14 cellular contexts compared by ENCODE assay signal in genomic region chr6:155264704-155265320, GRCh38. TPM values are rescaled to one million over a fixed set of nuclear protein-coding genes. Genes with fewer than 3 reads are reported as not detected.
A peak's percentile ranks its signal among the peaks of the same experiment; 100 is the strongest.
DNase-seq lines count a peak whose midpoint lies in the region; FAIRE-seq and TF ChIP-seq lines count a peak whose summit lies in the region.
"Had no signal": no experiment of that assay in that cellular context is flagged by ENCODE, and none has a peak within 500 bp of the region (broad histone marks: within the 10 kb centered on the region; RNA-seq: fewer than 3 reads in every experiment).

No MANE protein-coding gene starts in this region.

- peaks cover 19% of the 10 kb centered on the region for H3K4me1 Mint-ChIP-seq in chondrocyte (ENCODE audit: low read depth)

- FAIRE-seq in kidney (lab: Jason Lieb, UNC), result no peak

- no peak overlapping the region for H3K9ac ChIP-seq in iPS-20b (ENCODE audit: low read depth, low read length)
- H3K9ac ChIP-seq in kidney (ENCODE audit: low read length in 2 of 2), result no peak overlapping the region

- H3K36me3 ChIP-seq in A673 (ENCODE audit: insufficient read depth, low read length, poor library complexity, severe bottlenecking), result peaks cover 8% of the 10 kb centered on the region
- H3K36me3 ChIP-seq in iPS-20b (ENCODE audit: insufficient read depth, low read depth, low read length), result peaks cover 49% of the 10 kb centered on the region
- H3K36me3 ChIP-seq in kidney (ENCODE audit: control insufficient read depth in 1 of 2, insufficient read depth in 2 of 2, low read length in 2 of 2), result peaks cover 5 to 7% of the 10 kb centered on the region in 2 donors
- peaks cover 0 to 8% (median 0%) of the 10 kb centered on the region in 3 donors for H3K36me3 ChIP-seq in Peyer's patch

- BruUV-seq in A673 (replicated peaks; lab: Mats Ljungman, UMichigan), result no TSS peak

- H3K9me3 Mint-ChIP-seq in chondrocyte (ENCODE audit: low read depth), result no peaks in the 10 kb centered on the region

- TF ChIP-seq POLR2A in Peyer's patch (IDR thresholded peaks at IDR 0.05), result no peak

- H3K4me3 ChIP-seq in A673 (ENCODE audit: low read depth, low read length, poor library complexity, severe bottlenecking) (no peak overlapping the region), iPS-20b (ENCODE audit: low read length) (no peak overlapping the region; the same call in 1 of the 2 replicates), kidney (ENCODE audit: low read length in 2 of 2) (no peak overlapping the region), Peyer's patch (no peak overlapping the region)

- H3K36me3 Mint-ChIP-seq in chondrocyte (ENCODE audit: low read depth), result peaks cover 9% of the 10 kb centered on the region

- H3K27me3 ChIP-seq in A673 (replicated peaks; ENCODE audit: insufficient read depth, low read depth, low read length, poor library complexity), result no peaks in the 10 kb centered on the region
- H3K27me3 ChIP-seq in iPS-20b (ENCODE audit: insufficient read depth, low read length), result no peaks in the 10 kb centered on the region
- no peaks in the 10 kb centered on the region for H3K27me3 ChIP-seq in Peyer's patch
- H3K27me3 ChIP-seq: neutrophil had no signal

- peak overlapping the region; percentile 80 for H3K27ac Mint-ChIP-seq in chondrocyte (ENCODE audit: unreplicated experiment)

- no peaks in the 10 kb centered on the region for H3K27me3 Mint-ChIP-seq in chondrocyte (ENCODE audit: low read depth)

- H3K4me1 ChIP-seq in A673 (ENCODE audit: insufficient read depth, low read length, poor library complexity, severe bottlenecking) (peaks cover 11% of the 10 kb centered on the region), iPS-20b (ENCODE audit: insufficient read depth, low read length) (peaks cover 25% of the 10 kb centered on the region), kidney (ENCODE audit: control insufficient read depth in 1 of 2, insufficient read depth in 1 of 2, low read depth in 1 of 2, low read length in 2 of 2) (no peaks in the 10 kb centered on the region), Peyer's patch (no peaks in the 10 kb centered on the region)

- H3K9me3 ChIP-seq in A673 (ENCODE audit: low read depth, low read length, poor library complexity, severe bottlenecking), result no peaks in the 10 kb centered on the region
- no peaks in the 10 kb centered on the region for H3K9me3 ChIP-seq in iPS-20b (ENCODE audit: insufficient read depth, low read depth, low read length)
- H3K9me3 ChIP-seq in kidney (ENCODE audit: control insufficient read depth in 1 of 2, low read length in 2 of 2), result no peaks in the 10 kb centered on the region
- H3K9me3 ChIP-seq in Peyer's patch, result no peaks in the 10 kb centered on the region
- H3K9me3 ChIP-seq: neutrophil had no signal

- peak; percentile 28 for DNase-seq in A673 (ENCODE audit: low spot score)
- peak; percentile 24 for DNase-seq in HCEC 1CT
- no peak for DNase-seq in chondrocyte (ENCODE audit: low spot score)
- DNase-seq in kidney, result no peak
- DNase-seq in Peyer's patch, result no peak
- DNase-seq in NOMO-1 (lab: John Stamatoyannopoulos, UW; ENCODE audit: unreplicated experiment in 2 of 2), result no peak
- no peak for DNase-seq in amniotic stem cell (lab: John Stamatoyannopoulos, UW)
- DNase-seq: activated naive CD4-positive, alpha-beta T cell treated with anti-CD3 and anti-CD28 coated beads, Interleukin-2, amount 50 U/mL, for 16 hours; DMS 273 treated with DMSO at 0.1 percent for 48 hours; mesendoderm had no signal

- no peak overlapping the region for H3K4me3 Mint-ChIP-seq in chondrocyte (ENCODE audit: unreplicated experiment)

- intact Hi-C loops in A673 (cut with micrococcal nuclease; ENCODE audit: unreplicated experiment), result no loop called here
- intact Hi-C loops in kidney (cut with DNase I), result no loop called here

- H3K27ac ChIP-seq in A673 (ENCODE audit: low read depth, low read length, poor library complexity, severe bottlenecking) (no peak overlapping the region), iPS-20b (ENCODE audit: low read length) (peak overlapping the region; percentile 30), kidney (ENCODE audit: low read depth in 2 of 2, low read length in 2 of 2) (no peak overlapping the region), Peyer's patch (peak overlapping the region in 1 of 4 donors; percentile 27)
- H3K27ac ChIP-seq: neutrophil had no signal

- POLR2A ChIA-PET in A673 (lab: Charles Lee; ENCODE audit: low non-redundant PET), result no interaction called here

- TF ChIP-seq CTCF in A673 (conservative IDR thresholded peaks at IDR 0.05; ENCODE audit: low read depth, low read length) (no peak), chondrocyte (IDR thresholded peaks at IDR 0.05) (no peak), kidney (IDR thresholded peaks at IDR 0.05; ENCODE audit: borderline replicate concordance, extremely low read depth, insufficient read depth) (no peak), Peyer's patch (IDR thresholded peaks at IDR 0.05) (no peak)

- CTCF ChIA-PET in A673 (lab: Charles Lee), result no interaction called here

RNA-seq across cellular contexts. Expression of gene CLDN20, which starts 1.0 kb away (rescaled TPM):
- not detected in 2 replicates for total RNA-seq in A673 (2021)
- total RNA-seq in chondrocyte, result not detected in 3 replicates
- total RNA-seq in kidney, result not detected
- 0.77 TPM for polyA plus RNA-seq in kidney (ENCODE audit: insufficient read depth, low read depth, low replicate concordance)
- total RNA-seq in Peyer's patch, result under 1 TPM in 1 of 4 donors, not detected in 3; 0.88 TPM
- total RNA-seq: cardiac septum, SK-MEL-5 had no signal

RNA-seq across cellular contexts. Expression of gene TFB1M, which starts 49.5 kb away (rescaled TPM):
- total RNA-seq in A673 (2021), result 40.3 and 47.6 TPM in 2 replicates
- total RNA-seq in chondrocyte, result 15.3 to 16.8 TPM (median 16.8 TPM) in 3 replicates
- total RNA-seq in kidney, result 28.1 TPM
- 16.3 TPM for polyA plus RNA-seq in kidney (ENCODE audit: insufficient read depth, low read depth, low replicate concordance)
- total RNA-seq in Peyer's patch, result 10 to 100 TPM; 11.4 to 26.4 (median 13.3) TPM

Comparison
In these comparisons a context has a peak if more than half of its experiments do, and no peak if none do; other contexts are left out.
1. DNase-seq: peak in A673 (single experiment) and HCEC 1CT (single experiment); none in chondrocyte (single experiment), kidney (single experiment), Peyer's patch (0 of 3), NOMO-1 (0 of 2) and amniotic stem cell (single experiment).